In genomic region chr22:17637490-17638181, GRCh38 we compare ENCODE assay signal across 8 cellular contexts. TPM values are rescaled to one million over a fixed set of nuclear protein-coding genes. Genes with fewer than 3 reads are reported as not detected.
A peak's percentile ranks its signal among the peaks of the same experiment; 100 is the strongest.
DNase-seq lines count a peak whose midpoint lies in the region; ATAC-seq, FAIRE-seq and TF ChIP-seq lines count a peak whose summit lies in the region.

No MANE protein-coding gene starts in this region.

- no peak for FAIRE-seq in small intestine (lab: Jason Lieb, UNC)
- FAIRE-seq in GM12892 (lab: Jason Lieb, UNC), result no peak

- H3K4me3 ChIP-seq in foreskin fibroblast (ENCODE audit: low read depth in 1 of 2, low read length in 2 of 2) (peak overlapping the region; percentile 86 to 93), small intestine (ENCODE audit: low read depth in 1 of 2, low read length in 2 of 2) (peak overlapping the region in 1 of 2 donors; percentile 67)

- TF ChIP-seq POLR2A in GM12892 (IDR thresholded peaks at IDR 0.05; ENCODE audit: low read depth, low read length), result no peak

- H3K27me3 ChIP-seq in small intestine (ENCODE audit: control insufficient read depth in 2 of 2, insufficient read depth in 2 of 2, low read length in 2 of 2), result no peaks in the 10 kb centered on the region

- DNase-seq in DMS79 treated with DMSO at 0.1 percent for 48 hours (lab: John Stamatoyannopoulos, UW) (peak; percentile 48), DMS79 (lab: John Stamatoyannopoulos, UW) (no peak), foreskin fibroblast (peak in 1 of 2 donors; percentile 3), small intestine (no peak), RKO (ENCODE audit: low spot score) (no peak), GM12892 (ENCODE audit: insufficient read length) (no peak)
- DNase-seq in effector CD4-positive, alpha-beta T cell, result no peak

- no peaks in the 10 kb centered on the region for H3K9me3 ChIP-seq in small intestine (ENCODE audit: control insufficient read depth, low read depth)

- peak overlapping the region; percentile 96 to 99 for H3K27ac ChIP-seq in small intestine (ENCODE audit: low read depth in 1 of 2, low read length in 1 of 2)

- WGBS in small intestine, 3 donors, result 43 to 51% (median 48%) methylated on average over 10 of the region's 10 CpGs

- no peaks in the 10 kb centered on the region for H3K36me3 ChIP-seq in small intestine (ENCODE audit: control insufficient read depth in 2 of 2, insufficient read depth in 2 of 2, low read length in 2 of 2)

- no peaks in the 10 kb centered on the region for H3K4me1 ChIP-seq in small intestine (ENCODE audit: control insufficient read depth in 2 of 2, insufficient read depth in 1 of 2, low read depth in 1 of 2, low read length in 1 of 2)

- TF ChIP-seq CTCF in foreskin fibroblast (IDR thresholded peaks at IDR 0.05; ENCODE audit: low read depth, low read length), result no peak

- ATAC-seq in SK-N-SH treated with all-trans-retinoic acid at 6 μM for 48 hours, result peak; percentile 3; the same call in 2 of the 3 replicates

TF ChIP-seq in SK-N-SH treated with all-trans-retinoic acid at 6 μM for 48 hours, 23 proteins besides CTCF, POLR2A, EP300 and RAD21:
- TF ChIP-seq TOX (CRISPR knock-in tag; IDR thresholded peaks at IDR 0.05; ENCODE audit: borderline replicate concordance), result no peak
- TF ChIP-seq ISL1 (CRISPR knock-in tag; IDR thresholded peaks at IDR 0.05), result no peak
- no peak for TF ChIP-seq CSRNP3 (CRISPR knock-in tag; IDR thresholded peaks at IDR 0.05)
- TF ChIP-seq OSR1 (CRISPR knock-in tag; IDR thresholded peaks at IDR 0.05), result no peak
- no peak for TF ChIP-seq ZFP30 (CRISPR knock-in tag; IDR thresholded peaks at IDR 0.05)
- no peak for TF ChIP-seq ZNF565 (CRISPR knock-in tag; conservative IDR thresholded peaks at IDR 0.05; ENCODE audit: low read depth)
- TF ChIP-seq ZFP3 (CRISPR knock-in tag; IDR thresholded peaks at IDR 0.05), result no peak
- no peak for TF ChIP-seq ZNF8 (CRISPR knock-in tag; IDR thresholded peaks at IDR 0.05)
- no peak for TF ChIP-seq ZNF70 (CRISPR knock-in tag; IDR thresholded peaks at IDR 0.05)
- TF ChIP-seq GLIS3 (CRISPR knock-in tag; IDR thresholded peaks at IDR 0.05), result no peak
- TF ChIP-seq PPARA (CRISPR knock-in tag; IDR thresholded peaks at IDR 0.05; ENCODE audit: borderline replicate concordance), result no peak
- TF ChIP-seq POU6F1 (CRISPR knock-in tag; IDR thresholded peaks at IDR 0.05; ENCODE audit: borderline replicate concordance, low read depth), result no peak
- no peak for TF ChIP-seq SNAI2 (CRISPR knock-in tag; IDR thresholded peaks at IDR 0.05)

RNA-seq across cellular contexts. Expression of gene BCL2L13, which starts 0.9 kb away (rescaled TPM):
- polyA plus RNA-seq in small intestine, result 10 to 100 TPM; 15.1 to 25.2 (median 16.1) TPM
- polyA plus RNA-seq in GM12892 (2012; ENCODE audit: missing spikeins), result 24.1 TPM

RNA-seq across cellular contexts. Expression of gene ATP6V1E1, which starts 9.1 kb away (rescaled TPM):
- 100 to 1,000 TPM; 104 to 131 (median 104) TPM for polyA plus RNA-seq in small intestine
- 96.7 TPM for polyA plus RNA-seq in GM12892 (2012; ENCODE audit: missing spikeins)
